7 cellular contexts compared by ENCODE assay signal in the genomic region with DNA sequence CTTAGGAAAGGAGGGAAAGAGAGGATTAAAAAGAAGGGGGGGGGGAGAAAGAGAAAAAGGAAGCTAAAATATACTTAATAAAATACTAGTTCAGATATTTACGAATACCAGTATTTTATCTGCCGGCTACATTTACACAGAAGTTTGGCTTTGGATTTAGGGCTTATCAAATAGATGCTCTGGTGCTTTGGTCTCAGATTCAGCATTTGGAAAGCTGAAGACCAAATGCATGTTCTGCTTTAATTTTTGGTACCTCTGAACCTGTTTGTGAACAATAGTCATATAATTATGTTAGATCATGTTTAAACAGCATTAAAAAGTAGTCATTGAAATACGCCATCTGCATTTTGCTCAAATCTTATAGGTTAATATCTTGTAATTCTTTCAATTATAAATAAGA.
"Had no signal": no experiment of that assay in that cellular context is flagged by ENCODE, and none has a peak within 500 bp of the region (broad histone marks: within the 10 kb centered on the region; RNA-seq: fewer than 3 reads in every experiment).

No MANE protein-coding gene starts in this region.

- FAIRE-seq: HTR-8/SVneo, K562 had no signal

- H3K9ac ChIP-seq: KMS-11 had no signal

- H3K4me2 ChIP-seq: KMS-11 had no signal

- DNase-seq: IMR-90, KBM-7, KG1 had no signal

- H3K4me3 ChIP-seq: K562 had no signal

- H3K27ac ChIP-seq: HL-60, KMS-11 had no signal

- ATAC-seq: K562 had no signal
